8 cellular contexts compared by ENCODE assay signal in genomic region chr3:48466386-48467109, GRCh38. TPM values are rescaled to one million over a fixed set of nuclear protein-coding genes. Genes with fewer than 3 reads are reported as not detected.
A peak's percentile ranks its signal among the peaks of the same experiment; 100 is the strongest.
DNase-seq lines count a peak whose midpoint lies in the region; ATAC-seq and TF ChIP-seq lines count a peak whose summit lies in the region.

No MANE protein-coding gene starts in this region.

- no peaks in the 10 kb centered on the region for H3K27me3 Mint-ChIP-seq in activated T-cell treated with anti-CD3 and anti-CD28 coated beads, Interleukin-2, amount 50 U/mL, for 24 hours

- H3K36me3 ChIP-seq in gastroesophageal sphincter = peaks cover 0 to 58% of the 10 kb centered on the region in 2 donors
- peaks cover 0 to 7% of the 10 kb centered on the region in 2 donors for H3K36me3 ChIP-seq in prostate gland

- peak; percentile 68 for DNase-seq in activated T-cell treated with anti-CD3 and anti-CD28 coated beads, Interleukin-2, amount 50 U/mL, for 24 hours
- DNase-seq in prostate gland (ENCODE audit: low spot score) (no peak), NCI-H510A (lab: John Stamatoyannopoulos, UW) (no peak)

- H3K27ac ChIP-seq in gastroesophageal sphincter = peak overlapping the region; percentile 92 to 98 (median 97)
- peak overlapping the region; percentile 99 to 100 for H3K27ac ChIP-seq in prostate gland

- peak overlapping the region; percentile 96 for H3K4me3 Mint-ChIP-seq in activated T-cell treated with anti-CD3 and anti-CD28 coated beads, Interleukin-2, amount 50 U/mL, for 24 hours

- ATAC-seq in GM18520 (IDR thresholded peaks at IDR 0.05; ENCODE audit: unreplicated experiment) = peak; percentile 13
- peak; percentile 23 for ATAC-seq in HG03175 (IDR thresholded peaks at IDR 0.05; ENCODE audit: unreplicated experiment)
- peak; percentile 2 for ATAC-seq in gastroesophageal sphincter
- ATAC-seq in HG03139 (IDR thresholded peaks at IDR 0.05; ENCODE audit: unreplicated experiment) = no peak
- ATAC-seq in GM21576 (IDR thresholded peaks at IDR 0.05; ENCODE audit: unreplicated experiment) = no peak

- TF ChIP-seq CTCF in gastroesophageal sphincter (IDR thresholded peaks at IDR 0.05) (no peak), prostate gland (IDR thresholded peaks at IDR 0.05) (no peak)

- intact Hi-C loops in prostate gland (cut with DNase I) = loop anchor here (5.0 kb wide), 1 partner anchor 131 kb away; the partner anchor contains the start of gene COL7A1

- WGBS in gastroesophageal sphincter (ENCODE audit: low coverage in 1 of 2), 2 donors = no CpG with 5 or more reads among the region's 19 CpGs
- 28% methylated on average over 19 of the region's 19 CpGs for WGBS in prostate gland

- H3K4me3 ChIP-seq in gastroesophageal sphincter (peak overlapping the region; percentile 28 to 57), prostate gland (peak overlapping the region; percentile 35 to 50)

- no peaks in the 10 kb centered on the region for H3K27me3 ChIP-seq in gastroesophageal sphincter
- no peaks in the 10 kb centered on the region for H3K27me3 ChIP-seq in prostate gland (replicated peaks; ENCODE audit: insufficient read depth)

- no peak for TF ChIP-seq EP300 in gastroesophageal sphincter (IDR thresholded peaks at IDR 0.05)

- TF ChIP-seq POLR2A in gastroesophageal sphincter (IDR thresholded peaks at IDR 0.05) (no peak), prostate gland (IDR thresholded peaks at IDR 0.05) (no peak)

- peaks cover 68% of the 10 kb centered on the region for H3K36me3 Mint-ChIP-seq in activated T-cell treated with anti-CD3 and anti-CD28 coated beads, Interleukin-2, amount 50 U/mL, for 24 hours (ENCODE audit: low read depth)

- peak overlapping the region; percentile 99 for H3K27ac Mint-ChIP-seq in activated T-cell treated with anti-CD3 and anti-CD28 coated beads, Interleukin-2, amount 50 U/mL, for 24 hours

- no peaks in the 10 kb centered on the region for H3K9me3 ChIP-seq in gastroesophageal sphincter
- H3K9me3 ChIP-seq in prostate gland = no peaks in the 10 kb centered on the region

- peaks cover 55% of the 10 kb centered on the region for H3K4me1 Mint-ChIP-seq in activated T-cell treated with anti-CD3 and anti-CD28 coated beads, Interleukin-2, amount 50 U/mL, for 24 hours (ENCODE audit: low read depth)

- H3K9me3 Mint-ChIP-seq in activated T-cell treated with anti-CD3 and anti-CD28 coated beads, Interleukin-2, amount 50 U/mL, for 24 hours = no peaks in the 10 kb centered on the region

- H3K4me1 ChIP-seq in gastroesophageal sphincter = peaks cover 4 to 72% (median 55%) of the 10 kb centered on the region in 3 donors
- peaks cover 43% of the 10 kb centered on the region for H3K4me1 ChIP-seq in prostate gland (replicated peaks)

RNA-seq across cellular contexts. Expression of gene ATRIP, which starts 20.0 kb away (rescaled TPM):
- total RNA-seq in gastroesophageal sphincter = 1 to 10 TPM; 3.0 to 6.8 (median 5.2) TPM
- total RNA-seq in prostate gland = 10 to 100 TPM in 1 of 2 donors, 1 to 10 TPM in 1; 7.7 to 16.5 TPM

RNA-seq across cellular contexts. Expression of gene TMA7, which starts 26.5 kb away (rescaled TPM):
- 100 to 1,000 TPM; 200 to 329 (median 260) TPM for total RNA-seq in gastroesophageal sphincter
- total RNA-seq in prostate gland = 100 to 1,000 TPM; 310 to 446 TPM

RNA-seq across cellular contexts. Expression of gene CCDC51, which starts 26.6 kb away (rescaled TPM):
- total RNA-seq in gastroesophageal sphincter (10 to 100 TPM; 10.2 to 32.6 (median 26.3) TPM), prostate gland (10 to 100 TPM; 12.7 to 14.8 TPM)

RNA-seq across cellular contexts. Expression of gene PLXNB1, which starts 36.7 kb away (rescaled TPM):
- total RNA-seq in gastroesophageal sphincter = 100 to 1,000 TPM; 125 to 186 (median 147) TPM
- 100 to 1,000 TPM; 115 to 182 TPM for total RNA-seq in prostate gland

RNA-seq across cellular contexts. Expression of gene SHISA5, which starts 37.4 kb away (rescaled TPM):
- total RNA-seq in gastroesophageal sphincter (100 to 1,000 TPM in 3 of 4 donors, 10 to 100 TPM in 1; 98.2 to 191 (median 122) TPM), prostate gland (100 to 1,000 TPM; 152 to 231 TPM)

Comparison
In these comparisons a context has a peak if more than half of its experiments do, and no peak if none do; other contexts are left out.
1. ATAC-seq: peak in GM18520 (single experiment), HG03175 (single experiment) and gastroesophageal sphincter (single experiment); none in HG03139 (single experiment) and GM21576 (single experiment).